In genomic region chr2:235766206-235766794, GRCh38 we compare ENCODE assay signal across 8 cellular contexts.
DNase-seq lines count a peak whose midpoint lies in the region; ATAC-seq lines count a peak whose summit lies in the region.

No MANE protein-coding gene starts in this region.

- ATAC-seq in CD4-positive, CD25-positive, alpha-beta regulatory T cell (ENCODE audit: low read depth in 2 of 2), result peak in 1 of 2 donors; percentile 58
- ATAC-seq in GM19467 (IDR thresholded peaks at IDR 0.05; ENCODE audit: unreplicated experiment), result peak; percentile 80
- ATAC-seq in left ventricle myocardium superior, result peak; percentile 91
- ATAC-seq in GM21526 (IDR thresholded peaks at IDR 0.05; ENCODE audit: low FRiP score, unreplicated experiment), result no peak

- intact Hi-C loops in left ventricle myocardium superior (cut with micrococcal nuclease), result no loop called here

- no peaks in the 10 kb centered on the region for H3K27me3 ChIP-seq in CD4-positive, CD25-positive, alpha-beta regulatory T cell (ENCODE audit: control insufficient read depth, insufficient read depth, low read length)
- H3K27me3 ChIP-seq in MG63 (no peaks in the 10 kb centered on the region), adipocyte (replicated peaks; ENCODE audit: control insufficient read depth, insufficient read depth, low read length) (no peaks in the 10 kb centered on the region)

- no peak overlapping the region for H3K4me3 Mint-ChIP-seq in CD4-positive, CD25-positive, alpha-beta regulatory T cell

- no peaks in the 10 kb centered on the region for H3K4me1 ChIP-seq in CD4-positive, CD25-positive, alpha-beta regulatory T cell (ENCODE audit: control insufficient read depth, insufficient read depth, low read length, poor library complexity, severe bottlenecking)
- H3K4me1 ChIP-seq in adipocyte (ENCODE audit: control insufficient read depth, insufficient read depth, low read length), result peaks cover 15% of the 10 kb centered on the region

- peak; percentile 8 to 62 (median 44) for DNase-seq in CD4-positive, CD25-positive, alpha-beta regulatory T cell
- DNase-seq in MG63 (peak; percentile 48), RPMI8226 (peak; percentile 66), adipocyte (ENCODE audit: low read depth) (peak; percentile 94), left ventricle myocardium superior (no peak), renal cortical epithelial cell (ENCODE audit: low read depth) (peak; percentile 79)

- peak overlapping the region; percentile 60 for H3K9ac ChIP-seq in adipocyte (ENCODE audit: low read length)

- H3K9me3 ChIP-seq in CD4-positive, CD25-positive, alpha-beta regulatory T cell (ENCODE audit: control insufficient read depth in 2 of 2, low read length in 2 of 2), result no peaks in the 10 kb centered on the region
- no peaks in the 10 kb centered on the region for H3K9me3 ChIP-seq in MG63
- no peaks in the 10 kb centered on the region for H3K9me3 ChIP-seq in adipocyte (ENCODE audit: control insufficient read depth, low read length)

- H3K4me3 ChIP-seq in CD4-positive, CD25-positive, alpha-beta regulatory T cell (ENCODE audit: low read depth, low read length), result no peak overlapping the region
- H3K4me3 ChIP-seq in MG63 (no peak overlapping the region), adipocyte (ENCODE audit: low read length) (no peak overlapping the region)

- H3K4me1 Mint-ChIP-seq in CD4-positive, CD25-positive, alpha-beta regulatory T cell, result peaks cover 0 to 4% (median under 1%) of the 10 kb centered on the region in 4 donors

- H3K36me3 Mint-ChIP-seq in CD4-positive, CD25-positive, alpha-beta regulatory T cell, result no peaks in the 10 kb centered on the region

- no peak overlapping the region for H3K27ac Mint-ChIP-seq in CD4-positive, CD25-positive, alpha-beta regulatory T cell

- peaks cover 0 to 2% (median 0%) of the 10 kb centered on the region in 7 donors for H3K9me3 Mint-ChIP-seq in CD4-positive, CD25-positive, alpha-beta regulatory T cell

- H3K36me3 ChIP-seq in CD4-positive, CD25-positive, alpha-beta regulatory T cell (ENCODE audit: control insufficient read depth, insufficient read depth, low read length), result no peaks in the 10 kb centered on the region
- H3K36me3 ChIP-seq in MG63, result no peaks in the 10 kb centered on the region
- no peaks in the 10 kb centered on the region for H3K36me3 ChIP-seq in adipocyte (ENCODE audit: control insufficient read depth, insufficient read depth, low read length, severe bottlenecking)

- peaks cover 4% of the 10 kb centered on the region for H3K27me3 Mint-ChIP-seq in CD4-positive, CD25-positive, alpha-beta regulatory T cell

- no peak overlapping the region for H3K27ac ChIP-seq in CD4-positive, CD25-positive, alpha-beta regulatory T cell (ENCODE audit: insufficient read depth, low read length, poor library complexity, severe bottlenecking)
